9 cellular contexts compared by ENCODE assay signal in genomic region chr3:193190387-193190786, GRCh38. TPM values are rescaled to one million over a fixed set of nuclear protein-coding genes. Genes with fewer than 3 reads are reported as not detected.
DNase-seq lines count a peak whose midpoint lies in the region; ATAC-seq and TF ChIP-seq lines count a peak whose summit lies in the region.
"Had no signal": no experiment of that assay in that cellular context is flagged by ENCODE, and none has a peak within 500 bp of the region (broad histone marks: within the 10 kb centered on the region; RNA-seq: fewer than 3 reads in every experiment).

No MANE protein-coding gene starts in this region.

- ATAC-seq in GM21529 (IDR thresholded peaks at IDR 0.05; ENCODE audit: unreplicated experiment) (peak; percentile 70), left lobe of liver (peak; percentile 69), HG02798 (IDR thresholded peaks at IDR 0.05; ENCODE audit: poor library complexity, unreplicated experiment) (no peak)

- H3K4me3 ChIP-seq in DOHH2 (ENCODE audit: low read length) (no peak overlapping the region), WERI-Rb-1 (ENCODE audit: low read depth, low read length) (no peak overlapping the region)

- no peaks in the 10 kb centered on the region for H3F3A ChIP-seq in DOHH2 (ENCODE audit: control insufficient read depth, insufficient read depth)

- no peaks in the 10 kb centered on the region for H3K4me1 ChIP-seq in DOHH2 (ENCODE audit: control insufficient read depth, low read length)

- no peaks in the 10 kb centered on the region for H3K9me2 ChIP-seq in DOHH2 (replicated peaks; ENCODE audit: control insufficient read depth, low read length)

- H3K27me3 ChIP-seq in DOHH2 (ENCODE audit: control insufficient read depth, low read length) (no peaks in the 10 kb centered on the region), WERI-Rb-1 (ENCODE audit: insufficient read depth, low read depth, severe bottlenecking) (no peaks in the 10 kb centered on the region)

- peak; percentile 63 for TF ChIP-seq CTCF in DOHH2 (IDR thresholded peaks at IDR 0.05; ENCODE audit: low read depth, low read length, poor library complexity, severe bottlenecking)
- TF ChIP-seq CTCF in WERI-Rb-1 (IDR thresholded peaks at IDR 0.05; ENCODE audit: low read depth, low read length): peak; percentile 56

- H3K36me3 ChIP-seq in DOHH2 (ENCODE audit: control insufficient read depth, low read length): no peaks in the 10 kb centered on the region
- H3K36me3 ChIP-seq in WERI-Rb-1: no peaks in the 10 kb centered on the region

- no peak overlapping the region for H3K4me2 ChIP-seq in DOHH2 (ENCODE audit: low read length)

- H3K27ac ChIP-seq in DOHH2 (ENCODE audit: low read depth, low read length) (no peak overlapping the region), WERI-Rb-1 (no peak overlapping the region)

- no peaks in the 10 kb centered on the region for H3K9me3 ChIP-seq in DOHH2 (ENCODE audit: control insufficient read depth, insufficient read depth, low read length)
- H3K9me3 ChIP-seq in WERI-Rb-1 (ENCODE audit: severe bottlenecking): no peaks in the 10 kb centered on the region

- H3K79me2 ChIP-seq in DOHH2 (ENCODE audit: control insufficient read depth, low read length): no peaks in the 10 kb centered on the region

- peak; percentile 68 for DNase-seq in NCI-H1092 treated with DMSO at 0.1 percent for 48 hours (lab: John Stamatoyannopoulos, UW)
- DNase-seq in WERI-Rb-1: peak; percentile 74
- no peak for DNase-seq in left lobe of liver (ENCODE audit: low spot score)
- no peak for DNase-seq in NK-92 treated with Interleukin-12 subunit alpha and Interleukin-12 subunit beta, amount 100 ng/mL, for 24 hours (lab: John Stamatoyannopoulos, UW)
- no peak for DNase-seq in stimulated activated naive CD4-positive, alpha-beta T cell (lab: John Stamatoyannopoulos, UW)
- DNase-seq: stimulated activated naive B cell treated with anti-CD40 and anti-IgM and Interleukin-4, amounts not matched to agents 10 μg/mL and 1 μg/mL and 100 μg/mL, for 72 hours had no signal

- H4K20me1 ChIP-seq in DOHH2 (ENCODE audit: control insufficient read depth, insufficient read depth, low read depth, low read length): no peaks in the 10 kb centered on the region

RNA-seq across cellular contexts. Expression of gene PLAAT1, which starts 50.6 kb away (rescaled TPM):
- not detected for total RNA-seq in left lobe of liver

Comparison
In these comparisons a context has a peak if more than half of its experiments do, and no peak if none do; other contexts are left out.
1. DNase-seq: peak in NCI-H1092 treated with DMSO at 0.1 percent for 48 hours (single experiment) and WERI-Rb-1 (single experiment); none in left lobe of liver (single experiment), NK-92 treated with Interleukin-12 subunit alpha and Interleukin-12 subunit beta, amount 100 ng/mL, for 24 hours (single experiment) and stimulated activated naive CD4-positive, alpha-beta T cell (0 of 6).